In the genomic region with DNA sequence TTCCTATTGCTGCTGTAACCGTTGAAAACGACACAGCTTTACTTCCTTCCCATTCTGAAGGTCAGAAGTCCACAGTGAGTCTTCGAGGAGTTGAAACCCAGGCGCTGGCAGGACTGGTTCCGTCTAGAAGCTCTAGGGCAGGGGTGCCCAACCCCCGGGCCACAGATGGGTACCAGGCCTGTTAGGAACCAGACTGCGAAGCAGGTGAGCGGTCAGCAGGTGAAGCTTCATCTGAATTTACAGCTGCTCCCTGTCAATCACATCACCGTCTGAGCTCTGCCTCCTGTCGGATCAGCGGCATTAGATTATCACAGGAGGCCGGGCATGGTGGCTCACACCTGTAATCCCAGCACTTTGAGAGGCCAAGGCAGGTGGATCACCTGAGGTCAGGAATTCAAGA, we compare ENCODE assay signal across 21 cellular contexts.
"Had no signal": no experiment of that assay in that cellular context is flagged by ENCODE, and none has a peak within 500 bp of the region (broad histone marks: within the 10 kb centered on the region; RNA-seq: fewer than 3 reads in every experiment).

No MANE protein-coding gene starts in this region.

- ATAC-seq: effector memory CD8-positive, alpha-beta T cell; heart right ventricle; left colon; left ventricle myocardium superior; lower lobe of right lung; natural killer cell; sciatic nerve; stimulated activated effector memory CD8-positive, alpha-beta T cell treated with anti-CD3 and anti-CD28 coated beads, Interleukin-12 subunit alpha, Interleukin-12 subunit beta, amount 100 ng/mL, for 72 hours had no signal

- H3K9me3 Mint-ChIP-seq: effector memory CD8-positive, alpha-beta T cell; natural killer cell; stimulated activated effector memory CD8-positive, alpha-beta T cell treated with anti-CD3 and anti-CD28 coated beads, Interleukin-12 subunit alpha, Interleukin-12 subunit beta, amount 100 ng/mL, for 72 hours had no signal

- DNase-seq: cortex of kidney; effector memory CD8-positive, alpha-beta T cell; erythroblast; esophagus squamous epithelium; foreskin melanocyte; glutamatergic neuron; heart right ventricle; hippocampal formation; kidney glomerular epithelial cell; left colon; left ventricle myocardium superior; lower lobe of right lung; natural killer cell; stimulated activated CD4-positive, alpha-beta T cell treated with anti-CD3 and anti-CD28 coated beads, Interleukin-2, amount 100 ng/mL, for 24 hours; stimulated activated CD4-positive, alpha-beta T cell treated with anti-CD3 and anti-CD28 coated beads, Interleukin-4, amount 100 ng/mL, for 24 hours; stimulated activated naive CD4-positive, alpha-beta T cell treated with Interleukin-2 at 50 U/mL for 16 hours; stomach; thyroid gland; trophoblast cell had no signal

- H3K4me1 Mint-ChIP-seq: natural killer cell had no signal

- H3K27ac Mint-ChIP-seq: effector memory CD8-positive, alpha-beta T cell; natural killer cell had no signal

- H3K36me3 Mint-ChIP-seq: stimulated activated effector memory CD8-positive, alpha-beta T cell treated with anti-CD3 and anti-CD28 coated beads, Interleukin-12 subunit alpha, Interleukin-12 subunit beta, amount 100 ng/mL, for 72 hours had no signal

- H3K4me3 Mint-ChIP-seq: effector memory CD8-positive, alpha-beta T cell; natural killer cell; stimulated activated effector memory CD8-positive, alpha-beta T cell treated with anti-CD3 and anti-CD28 coated beads, Interleukin-12 subunit alpha, Interleukin-12 subunit beta, amount 100 ng/mL, for 72 hours had no signal
